In the genomic region with DNA sequence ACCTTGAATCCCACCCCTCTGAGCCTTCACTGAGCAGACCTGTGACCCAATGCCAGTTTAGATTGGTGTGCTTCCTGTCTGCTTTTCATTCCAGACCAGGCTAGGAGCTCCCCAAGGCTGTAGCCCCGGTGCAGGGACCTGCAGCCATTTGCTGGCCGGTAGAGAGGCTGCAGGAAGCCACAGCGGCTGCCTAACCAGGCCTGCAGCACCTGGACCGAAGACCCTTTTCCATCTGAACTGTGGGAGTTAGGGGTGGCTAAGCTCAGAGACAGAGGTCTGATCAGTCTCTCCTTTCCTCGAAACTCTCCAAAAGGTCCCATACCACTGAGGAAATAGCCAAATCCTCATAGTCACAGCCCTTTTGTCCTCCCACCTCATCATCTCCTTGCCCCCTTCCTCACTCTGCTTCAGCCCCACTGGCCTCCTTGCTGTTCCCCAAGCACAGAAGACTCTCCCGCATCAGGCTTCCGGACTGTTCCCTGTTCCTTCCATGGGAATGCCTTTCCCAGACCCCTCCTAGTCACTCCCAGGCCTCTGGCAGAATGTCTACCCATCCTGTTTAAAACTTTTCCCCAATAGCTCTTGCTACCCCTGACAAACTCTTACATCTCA, we compare ENCODE assay signal across 8 cellular contexts. TPM values are rescaled to one million over a fixed set of nuclear protein-coding genes. Genes with fewer than 3 reads are reported as not detected.
A peak's percentile ranks its signal among the peaks of the same experiment; 100 is the strongest.
DNase-seq lines count a peak whose midpoint lies in the region; ATAC-seq, FAIRE-seq and TF ChIP-seq lines count a peak whose summit lies in the region.

No MANE protein-coding gene starts in this region.

- CTCF ChIA-PET in GM10248 (lab: Yijun Ruan, JAX), result interaction anchor here (1.3 to 1.7 kb wide), 2 partner anchors 13 to 50 kb away, joined by 3 to 5 read pairs; no protein-coding TSS in a partner anchor

- no peaks in the 10 kb centered on the region for H3K9me1 ChIP-seq in keratinocyte (ENCODE audit: control insufficient read depth, extremely low read depth, insufficient read depth, low read length)

- H3K4me1 Mint-ChIP-seq in activated naive CD8-positive, alpha-beta T cell treated with anti-CD3 and anti-CD28 coated beads, Interleukin-2, amount 10 ng/mL, durations not matched to agents 7 days and 5 days, result peaks cover 24% of the 10 kb centered on the region
- H3K4me1 Mint-ChIP-seq in stimulated activated naive B cell treated with anti-CD40 and anti-IgM and Interleukin-4, amounts not matched to agents 10 μg/mL and 1 μg/mL and 100 μg/mL, for 72 hours, result peaks cover 16 to 38% of the 10 kb centered on the region in 2 donors

- no peak overlapping the region for H3K9ac ChIP-seq in keratinocyte (ENCODE audit: control insufficient read depth, extremely low read depth, insufficient read depth, low read length)

- no peaks in the 10 kb centered on the region for H3K9me3 Mint-ChIP-seq in activated naive CD8-positive, alpha-beta T cell treated with anti-CD3 and anti-CD28 coated beads, Interleukin-2, amount 10 ng/mL, durations not matched to agents 7 days and 5 days
- H3K9me3 Mint-ChIP-seq in stimulated activated naive B cell treated with anti-CD40 and anti-IgM and Interleukin-4, amounts not matched to agents 10 μg/mL and 1 μg/mL and 100 μg/mL, for 72 hours, result no peaks in the 10 kb centered on the region

- peak overlapping the region; percentile 88 for H3K27ac Mint-ChIP-seq in activated naive CD8-positive, alpha-beta T cell treated with anti-CD3 and anti-CD28 coated beads, Interleukin-2, amount 10 ng/mL, durations not matched to agents 7 days and 5 days
- H3K27ac Mint-ChIP-seq in stimulated activated naive B cell treated with anti-CD40 and anti-IgM and Interleukin-4, amounts not matched to agents 10 μg/mL and 1 μg/mL and 100 μg/mL, for 72 hours, result peak overlapping the region; percentile 97

- H3K79me2 ChIP-seq in keratinocyte (ENCODE audit: control insufficient read depth, insufficient read depth, low read length), result peaks cover 29% of the 10 kb centered on the region

- H3K27me3 Mint-ChIP-seq in activated naive CD8-positive, alpha-beta T cell treated with anti-CD3 and anti-CD28 coated beads, Interleukin-2, amount 10 ng/mL, durations not matched to agents 7 days and 5 days, result peaks cover 3% of the 10 kb centered on the region
- peaks cover 4 to 8% of the 10 kb centered on the region in 2 donors for H3K27me3 Mint-ChIP-seq in stimulated activated naive B cell treated with anti-CD40 and anti-IgM and Interleukin-4, amounts not matched to agents 10 μg/mL and 1 μg/mL and 100 μg/mL, for 72 hours

- TF ChIP-seq CTCF in keratinocyte (optimal IDR thresholded peaks at IDR 0.05 in 1 of 3, IDR thresholded peaks at IDR 0.05 in 1 of 3, conservative IDR thresholded peaks at IDR 0.05 in 1 of 3; ENCODE audit: extremely low read depth in 1 of 3, insufficient read depth in 2 of 3, low read length in 3 of 3), result no peak
- TF ChIP-seq CTCF in GM10248 (IDR thresholded peaks at IDR 0.05; ENCODE audit: control extremely low read depth, extremely low read depth, low read depth, missing control alignments), result no peak

- dilution Hi-C loops in keratinocyte (cut with MboI; ENCODE audit: extremely low pct_ligation_motif_present, low sequenced_read_pairs), result no loop called here

- peak overlapping the region in 1 of 3 experiments; percentile 61 for H3K4me3 ChIP-seq in keratinocyte (ENCODE audit: control insufficient read depth in 2 of 3, extremely low read depth in 1 of 3, insufficient read depth in 2 of 3, low read depth in 1 of 3, low read length in 3 of 3)

- H2AFZ ChIP-seq in keratinocyte (ENCODE audit: control insufficient read depth, low read length), result peak overlapping the region; percentile 91

- H3K9me3 ChIP-seq in keratinocyte (ENCODE audit: control insufficient read depth, low read depth, low read length), result no peaks in the 10 kb centered on the region

- H3K4me2 ChIP-seq in keratinocyte (ENCODE audit: control insufficient read depth, extremely low read depth, insufficient read depth, low read depth, low read length), result peak overlapping the region; percentile 90

- no peak for DNase-seq in activated naive CD8-positive, alpha-beta T cell treated with anti-CD3 and anti-CD28 coated beads, Interleukin-2, amount 10 ng/mL, durations not matched to agents 7 days and 5 days
- no peak for DNase-seq in keratinocyte (ENCODE audit: low read depth, low spot score)
- no peak for DNase-seq in stimulated activated naive B cell treated with anti-CD40 and anti-IgM and Interleukin-4, amounts not matched to agents 10 μg/mL and 1 μg/mL and 100 μg/mL, for 72 hours
- no peak for DNase-seq in activated CD8-positive, alpha-beta memory T cell treated with anti-CD3 and anti-CD28 coated beads, Interleukin-2, amount 50 U/mL, for 48 hours
- no peak for DNase-seq in GM10248 (ENCODE audit: extremely low spot score)

- no peaks in the 10 kb centered on the region for H4K20me1 ChIP-seq in keratinocyte (ENCODE audit: control insufficient read depth, extremely low read depth, insufficient read depth, low read length)

- H3K4me1 ChIP-seq in keratinocyte (ENCODE audit: control insufficient read depth, extremely low read depth, insufficient read depth, low read length), result peaks cover 12% of the 10 kb centered on the region

- H3K27ac ChIP-seq in keratinocyte (ENCODE audit: control insufficient read depth, insufficient read depth, low read length), result no peak overlapping the region

- peak overlapping the region; percentile 91 for H3K4me3 Mint-ChIP-seq in activated naive CD8-positive, alpha-beta T cell treated with anti-CD3 and anti-CD28 coated beads, Interleukin-2, amount 10 ng/mL, durations not matched to agents 7 days and 5 days
- H3K4me3 Mint-ChIP-seq in stimulated activated naive B cell treated with anti-CD40 and anti-IgM and Interleukin-4, amounts not matched to agents 10 μg/mL and 1 μg/mL and 100 μg/mL, for 72 hours, result peak overlapping the region; percentile 89 to 95

- ATAC-seq in HG03097 (IDR thresholded peaks at IDR 0.05; ENCODE audit: low FRiP score, unreplicated experiment) (peak; percentile 10), GM21723 (IDR thresholded peaks at IDR 0.05; ENCODE audit: unreplicated experiment) (no peak), GM18511 (IDR thresholded peaks at IDR 0.05; ENCODE audit: unreplicated experiment) (no peak)
- no peak for ATAC-seq in activated naive CD8-positive, alpha-beta T cell treated with anti-CD3 and anti-CD28 coated beads, Interleukin-2, amount 10 ng/mL, durations not matched to agents 7 days and 5 days (ENCODE audit: low read depth)
- no peak for ATAC-seq in stimulated activated naive B cell treated with anti-CD40 and anti-IgM and Interleukin-4, amounts not matched to agents 10 μg/mL and 1 μg/mL and 100 μg/mL, for 72 hours (replicated peaks)

- FAIRE-seq in keratinocyte (lab: Jason Lieb, UNC), result no peak

- POLR2A ChIA-PET in activated naive CD8-positive, alpha-beta T cell treated with anti-CD3 and anti-CD28 coated beads, Interleukin-2, amount 10 ng/mL, durations not matched to agents 7 days and 5 days (lab: Charles Lee), result interaction anchor here (2.6 kb wide), 1 partner anchor 86 kb away, joined by 8 read pairs; a partner anchor contains a TSS
- POLR2A ChIA-PET in GM10248 (lab: Yijun Ruan, JAX), result interaction anchor here (1.3 kb wide), 1 partner anchor 86 kb away, joined by 3 read pairs; a partner anchor contains a TSS

- no peaks in the 10 kb centered on the region for H3K36me3 Mint-ChIP-seq in activated naive CD8-positive, alpha-beta T cell treated with anti-CD3 and anti-CD28 coated beads, Interleukin-2, amount 10 ng/mL, durations not matched to agents 7 days and 5 days
- H3K36me3 Mint-ChIP-seq in stimulated activated naive B cell treated with anti-CD40 and anti-IgM and Interleukin-4, amounts not matched to agents 10 μg/mL and 1 μg/mL and 100 μg/mL, for 72 hours, result peaks cover 4 to 12% of the 10 kb centered on the region in 2 donors

- peaks cover 5 to 14% of the 10 kb centered on the region in 2 experiments for H3K36me3 ChIP-seq in keratinocyte (ENCODE audit: control insufficient read depth in 2 of 2, extremely low read depth in 1 of 2, insufficient read depth in 2 of 2, low read length in 2 of 2)

- no peaks in the 10 kb centered on the region for H3K27me3 ChIP-seq in keratinocyte (ENCODE audit: control insufficient read depth, extremely low read depth, insufficient read depth, low read length)

RNA-seq across cellular contexts. Expression of a gene that starts 0.7 kb away (rescaled TPM):
- 10 to 100 TPM; 19.6 to 20.2 TPM for total RNA-seq in activated naive CD8-positive, alpha-beta T cell treated with anti-CD3 and anti-CD28 coated beads, Interleukin-2, amount 10 ng/mL, durations not matched to agents 7 days and 5 days
- 33.6 to 40.3 TPM (median 37.2 TPM) in 3 replicates for polyA plus RNA-seq in keratinocyte
- polyA plus RNA-seq in keratinocyte (2011; ENCODE audit: low read depth), result 21.8 TPM
- 29.5 and 38.3 TPM in 2 replicates for polyA plus RNA-seq in keratinocyte (2011; cell fraction: cytosol; rRNA removed)
- polyA plus RNA-seq in keratinocyte (2011; cell fraction: nucleus; rRNA removed), result 41.8 and 43.3 TPM in 2 replicates
- polyA plus RNA-seq in keratinocyte (2012; ENCODE audit: low replicate concordance), result 26.3 and 36.6 TPM in 2 replicates
- 27.7 to 27.8 TPM (median 27.7 TPM) in 3 replicates for polyA minus RNA-seq in keratinocyte
- polyA minus RNA-seq in keratinocyte (2011; cell fraction: cytosol; rRNA and poly(A)+ RNA removed), result 14.0 TPM
- 12.0 and 22.2 TPM in 2 replicates for polyA minus RNA-seq in keratinocyte (2011; cell fraction: nucleus; rRNA and poly(A)+ RNA removed)

RNA-seq across cellular contexts. Expression of a gene that starts 49.3 kb away (rescaled TPM):
- 1 to 10 TPM; 3.9 to 4.3 TPM for total RNA-seq in activated naive CD8-positive, alpha-beta T cell treated with anti-CD3 and anti-CD28 coated beads, Interleukin-2, amount 10 ng/mL, durations not matched to agents 7 days and 5 days
- polyA plus RNA-seq in keratinocyte, result 2.7 to 4.3 TPM (median 3.0 TPM) in 3 replicates
- polyA plus RNA-seq in keratinocyte (2011; ENCODE audit: low read depth), result 0.95 TPM
- 3.3 and 3.7 TPM in 2 replicates for polyA plus RNA-seq in keratinocyte (2011; cell fraction: cytosol; rRNA removed)
- 4.0 and 4.3 TPM in 2 replicates for polyA plus RNA-seq in keratinocyte (2011; cell fraction: nucleus; rRNA removed)
- polyA plus RNA-seq in keratinocyte (2012; ENCODE audit: low replicate concordance), result 3.5 and 4.5 TPM in 2 replicates
- polyA minus RNA-seq in keratinocyte, result 4.2 to 9.8 TPM (median 4.2 TPM) in 3 replicates
- polyA minus RNA-seq in keratinocyte (2011; cell fraction: cytosol; rRNA and poly(A)+ RNA removed), result 6.1 TPM
- polyA minus RNA-seq in keratinocyte (2011; cell fraction: nucleus; rRNA and poly(A)+ RNA removed), result 2.5 and 4.7 TPM in 2 replicates
